In genomic region chr13:88526853-88527215, GRCh38 we compare ENCODE assay signal across 25 cellular contexts.
A peak's percentile ranks its signal among the peaks of the same experiment; 100 is the strongest.
DNase-seq lines count a peak whose midpoint lies in the region; ATAC-seq, FAIRE-seq and TF ChIP-seq lines count a peak whose summit lies in the region.
"Had no signal": no experiment of that assay in that cellular context is flagged by ENCODE, and none has a peak within 500 bp of the region (broad histone marks: within the 10 kb centered on the region; RNA-seq: fewer than 3 reads in every experiment).

No MANE protein-coding gene starts in this region.

- no peak overlapping the region for H3K14ac ChIP-seq in H1 (ENCODE audit: insufficient read length)

- H3K4me2 ChIP-seq in GM23338 (no peak overlapping the region), Karpas-422 (ENCODE audit: low read depth, low read length, poor library complexity, severe bottlenecking) (no peak overlapping the region), H1 (ENCODE audit: insufficient read depth in 1 of 2, low read depth in 2 of 2, low read length in 2 of 2) (no peak overlapping the region), neural progenitor cell (no peak overlapping the region)
- H3K4me2 ChIP-seq: A549; BLaER1 treated with 17β-estradiol and CSF1 and Interleukin-3, amounts not matched to agents 10 nM and 100 nM had no signal

- H3K4ac ChIP-seq in H1 (replicated peaks; ENCODE audit: insufficient read length, low read depth, low read length): no peak overlapping the region

- H3K27me3 ChIP-seq in GM23338 (ENCODE audit: insufficient read depth): no peaks in the 10 kb centered on the region
- no peaks in the 10 kb centered on the region for H3K27me3 ChIP-seq in Karpas-422 (ENCODE audit: low read length)
- H3K27me3 ChIP-seq in H1 (replicated peaks in 1 of 4; ENCODE audit: control insufficient read depth in 3 of 4, extremely low read depth in 1 of 4, insufficient read depth in 3 of 4, low read length in 3 of 4): no peaks in the 10 kb centered on the region
- no peaks in the 10 kb centered on the region for H3K27me3 ChIP-seq in neural progenitor cell
- H3K27me3 ChIP-seq: BE2C; BLaER1 treated with 17β-estradiol and CSF1 and Interleukin-3, amounts not matched to agents 10 nM and 100 nM had no signal

- no peak for TF ChIP-seq POLR2A in H1 (IDR thresholded peaks at IDR 0.05; ENCODE audit: control extremely low read depth in 1 of 2, low read depth in 2 of 2, low read length in 2 of 2)

- no peak overlapping the region for H2BK15ac ChIP-seq in H1 (ENCODE audit: low read length)

- no peak overlapping the region for H4K91ac ChIP-seq in H1 (replicated peaks; ENCODE audit: insufficient read length, low read length)

- H3K9ac ChIP-seq in Karpas-422 (ENCODE audit: low read length) (no peak overlapping the region), H1 (replicated peaks in 1 of 4; ENCODE audit: extremely low read depth in 1 of 4, low read depth in 3 of 4, low read length in 3 of 4) (peak overlapping the region in 1 of 4 experiments; percentile 34; a peak in 1 of 7 replicates), neural progenitor cell (no peak overlapping the region)
- H3K9ac ChIP-seq: BLaER1 treated with 17β-estradiol and CSF1 and Interleukin-3, amounts not matched to agents 10 nM and 100 nM had no signal

- no peaks in the 10 kb centered on the region for H3K79me1 ChIP-seq in H1 (ENCODE audit: low read depth, low read length)

- no peaks in the 10 kb centered on the region for H3F3A ChIP-seq in GM23338 (replicated peaks; ENCODE audit: low read depth)
- no peaks in the 10 kb centered on the region for H3F3A ChIP-seq in neural progenitor cell (ENCODE audit: low read depth)

- no peak for TF ChIP-seq EP300 in H1 (IDR thresholded peaks at IDR 0.05; ENCODE audit: borderline replicate concordance in 1 of 2, low read depth in 2 of 2, low read length in 2 of 2)

- H4K8ac ChIP-seq in H1 (ENCODE audit: extremely low read depth, insufficient read depth, low read length): no peak overlapping the region

- no peak overlapping the region for H4K5ac ChIP-seq in H1 (ENCODE audit: insufficient read length, low read depth, low read length)

- H3K23ac ChIP-seq in H1 (ENCODE audit: insufficient read length): no peak overlapping the region

- TF ChIP-seq CTCF in GM23338 (conservative IDR thresholded peaks at IDR 0.05; ENCODE audit: low read depth in 2 of 2): no peak
- no peak for TF ChIP-seq CTCF in H1 (IDR thresholded peaks at IDR 0.05; ENCODE audit: control extremely low read depth in 1 of 3, insufficient read depth in 1 of 3, low read depth in 1 of 3, low read length in 3 of 3)
- TF ChIP-seq CTCF in neural progenitor cell (IDR thresholded peaks at IDR 0.05): no peak

- H2BK12ac ChIP-seq in H1 (ENCODE audit: low read depth, low read length): peak overlapping the region; percentile 12; the same call in 1 of the 2 replicates

- H3K36me3 Mint-ChIP-seq in GM23338 (ENCODE audit: low read depth): peaks cover 34% of the 10 kb centered on the region; the same call in 2 of the 3 replicates
- no peaks in the 10 kb centered on the region for H3K36me3 Mint-ChIP-seq in neural progenitor cell
- H3K36me3 Mint-ChIP-seq: CD14-positive monocyte had no signal

- CTCF ChIA-PET in H1 (lab: Charles Lee; ENCODE audit: partially characterized antibody): no interaction called here

- H3K79me2 ChIP-seq in GM23338 (replicated peaks; ENCODE audit: insufficient read depth): no peaks in the 10 kb centered on the region
- no peaks in the 10 kb centered on the region for H3K79me2 ChIP-seq in Karpas-422 (ENCODE audit: low read length)
- no peaks in the 10 kb centered on the region for H3K79me2 ChIP-seq in H1 (ENCODE audit: control insufficient read depth in 1 of 2, insufficient read depth in 2 of 2, low read length in 2 of 2)
- H3K79me2 ChIP-seq in neural progenitor cell (ENCODE audit: low read depth): no peaks in the 10 kb centered on the region

- H2AFZ ChIP-seq in GM23338: no peak overlapping the region
- H2AFZ ChIP-seq in Karpas-422 (ENCODE audit: low read length): peak overlapping the region; percentile 75; the same call in 1 of the 2 replicates
- no peak overlapping the region for H2AFZ ChIP-seq in H1 (ENCODE audit: low read length)
- peak overlapping the region; percentile 69 for H2AFZ ChIP-seq in neural progenitor cell (replicated peaks)

- no peaks in the 10 kb centered on the region for H4K20me1 ChIP-seq in GM23338 (replicated peaks; ENCODE audit: insufficient read depth)
- no peaks in the 10 kb centered on the region for H4K20me1 ChIP-seq in Karpas-422 (ENCODE audit: insufficient read depth, low read depth, low read length)
- H4K20me1 ChIP-seq in H1 (replicated peaks in 1 of 2; ENCODE audit: control insufficient read depth in 1 of 2, insufficient read depth in 2 of 2, low read length in 2 of 2): no peaks in the 10 kb centered on the region
- H4K20me1 ChIP-seq in neural progenitor cell (ENCODE audit: low read depth): no peaks in the 10 kb centered on the region
- H4K20me1 ChIP-seq: BLaER1 treated with 17β-estradiol and CSF1 and Interleukin-3, amounts not matched to agents 10 nM and 100 nM had no signal

- no peak overlapping the region for H3K56ac ChIP-seq in H1 (replicated peaks; ENCODE audit: insufficient read length, low read depth, low read length)

- DNase-seq in GM23338 (ENCODE audit: low spot score) (no peak), Karpas-422 (no peak), H1 (ENCODE audit: low read depth in 1 of 2, low spot score in 2 of 2) (no peak), neural progenitor cell (ENCODE audit: low spot score) (no peak), frontal cortex (ENCODE audit: low spot score in 2 of 2) (no peak), cerebellum (ENCODE audit: low spot score) (no peak), SKM-1 (lab: John Stamatoyannopoulos, UW; ENCODE audit: unreplicated experiment) (no peak)
- DNase-seq in activated CD4-positive, alpha-beta T cell treated with anti-CD3 and anti-CD28 coated beads, Interleukin-2, amount 50 U/mL, for 1 hour: no peak
- DNase-seq: 8988T; ACHN; AML-193; BE2C; CD4-positive, alpha-beta T cell; CD8-positive, alpha-beta memory T cell; DMS 273 treated with DMSO at 0.1 percent for 48 hours; DMS79; EL; GDM1; GOT3 had no signal

- H3K27ac Mint-ChIP-seq in GM23338 (no peak overlapping the region), neural progenitor cell (peak overlapping the region; percentile 96)
- H3K27ac Mint-ChIP-seq: CD14-positive monocyte; CD4-positive, alpha-beta T cell; CD8-positive, alpha-beta memory T cell had no signal

- no peak for ATAC-seq in GM23338
- ATAC-seq: A549, GM12878 had no signal

- no peak overlapping the region for H3K18ac ChIP-seq in H1 (ENCODE audit: extremely low read depth, low read length)

- peaks cover 22% of the 10 kb centered on the region for H3K9me3 Mint-ChIP-seq in GM23338
- peaks cover 14% of the 10 kb centered on the region for H3K9me3 Mint-ChIP-seq in neural progenitor cell
- H3K9me3 Mint-ChIP-seq: CD4-positive, alpha-beta T cell had no signal

- no peaks in the 10 kb centered on the region for H3K23me2 ChIP-seq in H1 (ENCODE audit: low read depth, low read length)

- H3K27me3 Mint-ChIP-seq in GM23338 (ENCODE audit: insufficient read depth, low read depth, poor library complexity) (no peaks in the 10 kb centered on the region), neural progenitor cell (ENCODE audit: insufficient read depth, low read depth) (no peaks in the 10 kb centered on the region)
- H3K27me3 Mint-ChIP-seq: CD4-positive, alpha-beta T cell; CD8-positive, alpha-beta memory T cell had no signal

- H2BK20ac ChIP-seq in H1 (ENCODE audit: low read length): no peak overlapping the region

- H3K4me1 Mint-ChIP-seq in GM23338: peaks cover 6% of the 10 kb centered on the region; the same call in 2 of the 3 replicates
- H3K4me1 Mint-ChIP-seq in neural progenitor cell: peaks cover 10% of the 10 kb centered on the region
- H3K4me1 Mint-ChIP-seq: CD14-positive monocyte; CD8-positive, alpha-beta memory T cell had no signal

- H3K27ac ChIP-seq in GM23338 (ENCODE audit: low read depth) (peak overlapping the region; percentile 5; the same call in 1 of the 2 replicates), Karpas-422 (ENCODE audit: low read length) (no peak overlapping the region), H1 (ENCODE audit: low read depth, low read length) (no peak overlapping the region), neural progenitor cell (peak overlapping the region; percentile 69)
- H3K27ac ChIP-seq: A549; BLaER1 treated with 17β-estradiol and CSF1 and Interleukin-3, amounts not matched to agents 10 nM and 100 nM had no signal

- no peak overlapping the region for H3K4me3 ChIP-seq in GM23338
- H3K4me3 ChIP-seq in Karpas-422 (ENCODE audit: low read length): no peak overlapping the region
- H3K4me3 ChIP-seq in H1 (ENCODE audit: extremely low read depth in 1 of 4, insufficient read depth in 2 of 4, low read depth in 3 of 4, low read length in 4 of 4): no peak overlapping the region
- H3K4me3 ChIP-seq in neural progenitor cell: no peak overlapping the region
- H3K4me3 ChIP-seq: A549; BLaER1 treated with 17β-estradiol and CSF1 and Interleukin-3, amounts not matched to agents 10 nM and 100 nM; GM12878 had no signal

- H2BK5ac ChIP-seq in H1 (ENCODE audit: low read depth, low read length): no peak overlapping the region

- WGBS in H1 (ENCODE audit: extremely low coverage in 1 of 2, insufficient coverage in 1 of 2, insufficient read length in 1 of 2, insufficient replicate concordance in 2 of 2, low coverage in 1 of 2, low lambda C conversion rate in 2 of 2, missing lambda C conversion rate in 1 of 2), 2 experiments: 94% methylated on average over 6 of the region's 6 CpGs; no CpG with 5 or more reads in 1 of the 2 experiments

- H3K4me1 ChIP-seq in GM23338 (ENCODE audit: insufficient read depth) (peaks cover 3% of the 10 kb centered on the region; the same call in 1 of the 2 replicates), Karpas-422 (ENCODE audit: low read length) (peaks cover 3% of the 10 kb centered on the region), H1 (replicated peaks in 1 of 4; ENCODE audit: control insufficient read depth in 3 of 4, insufficient read depth in 4 of 4, low read length in 3 of 4) (peaks cover 0 to 8% (median 0%) of the 10 kb centered on the region in 4 experiments; a peak in 1 of 7 replicates), neural progenitor cell (peaks cover 9% of the 10 kb centered on the region)
- H3K4me1 ChIP-seq: A549; BE2C; BLaER1 treated with 17β-estradiol and CSF1 and Interleukin-3, amounts not matched to agents 10 nM and 100 nM had no signal

- POLR2A ChIA-PET in H1 (lab: Charles Lee; ENCODE audit: partially characterized antibody): no interaction called here

- H3K9me3 ChIP-seq in Karpas-422 (ENCODE audit: low read length) (peaks cover 25% of the 10 kb centered on the region), H1 (ENCODE audit: insufficient read depth in 2 of 2, low read depth in 1 of 2, low read length in 1 of 2) (peaks cover 7 to 8% of the 10 kb centered on the region in 2 experiments; a peak in 3 of 4 replicates), neural progenitor cell (ENCODE audit: low read depth) (no peaks in the 10 kb centered on the region)
- H3K9me3 ChIP-seq: A549, BE2C had no signal

- FAIRE-seq in H1 (lab: Jason Lieb, UNC) (no peak), frontal cortex (lab: Jason Lieb, UNC) (no peak)
- FAIRE-seq: A549, D721Med, GM12878, GM19239 had no signal

- H3K4me3 Mint-ChIP-seq in GM23338 (no peak overlapping the region), neural progenitor cell (no peak overlapping the region)
- H3K4me3 Mint-ChIP-seq: CD14-positive monocyte; CD4-positive, alpha-beta T cell; CD8-positive, alpha-beta memory T cell had no signal

- peaks cover 12% of the 10 kb centered on the region for H3K36me3 ChIP-seq in GM23338 (ENCODE audit: insufficient read depth)
- H3K36me3 ChIP-seq in Karpas-422 (ENCODE audit: insufficient read depth, low read length): peaks cover 3% of the 10 kb centered on the region; the same call in 1 of the 2 replicates
- peaks cover 0 to 2% (median 0%) of the 10 kb centered on the region in 4 experiments; a peak in 1 of 8 replicates for H3K36me3 ChIP-seq in H1 (ENCODE audit: control insufficient read depth in 2 of 4, insufficient read depth in 4 of 4, low read length in 3 of 4)
- no peaks in the 10 kb centered on the region for H3K36me3 ChIP-seq in neural progenitor cell
- H3K36me3 ChIP-seq: BE2C; BLaER1 treated with 17β-estradiol and CSF1 and Interleukin-3, amounts not matched to agents 10 nM and 100 nM had no signal

- TF ChIP-seq RAD21 in H1 (IDR thresholded peaks at IDR 0.05 in 1 of 2, conservative IDR thresholded peaks at IDR 0.05 in 1 of 2; ENCODE audit: low read depth in 2 of 2, low read length in 2 of 2): no peak

- peaks cover 6% of the 10 kb centered on the region for H3K9me2 ChIP-seq in GM23338 (ENCODE audit: insufficient read depth)
- no peaks in the 10 kb centered on the region for H3K9me2 ChIP-seq in Karpas-422 (replicated peaks; ENCODE audit: insufficient read depth, low read length)

- H2AK5ac ChIP-seq in H1 (ENCODE audit: low read depth, low read length): no peak overlapping the region

- no peak overlapping the region for H2BK120ac ChIP-seq in H1 (replicated peaks; ENCODE audit: low read depth, low read length)

Comparison
In these comparisons a context has a peak if more than half of its experiments do, and no peak if none do; other contexts are left out.
1. H2AFZ ChIP-seq: peak in Karpas-422 (single experiment) and neural progenitor cell (single experiment); none in GM23338 (single experiment) and H1 (single experiment).
2. H3K27ac ChIP-seq: peak in GM23338 (single experiment) and neural progenitor cell (single experiment); none in Karpas-422 (single experiment) and H1 (single experiment).